Comparison of ENCODE assay signal across 8 cellular contexts in the genomic region with DNA sequence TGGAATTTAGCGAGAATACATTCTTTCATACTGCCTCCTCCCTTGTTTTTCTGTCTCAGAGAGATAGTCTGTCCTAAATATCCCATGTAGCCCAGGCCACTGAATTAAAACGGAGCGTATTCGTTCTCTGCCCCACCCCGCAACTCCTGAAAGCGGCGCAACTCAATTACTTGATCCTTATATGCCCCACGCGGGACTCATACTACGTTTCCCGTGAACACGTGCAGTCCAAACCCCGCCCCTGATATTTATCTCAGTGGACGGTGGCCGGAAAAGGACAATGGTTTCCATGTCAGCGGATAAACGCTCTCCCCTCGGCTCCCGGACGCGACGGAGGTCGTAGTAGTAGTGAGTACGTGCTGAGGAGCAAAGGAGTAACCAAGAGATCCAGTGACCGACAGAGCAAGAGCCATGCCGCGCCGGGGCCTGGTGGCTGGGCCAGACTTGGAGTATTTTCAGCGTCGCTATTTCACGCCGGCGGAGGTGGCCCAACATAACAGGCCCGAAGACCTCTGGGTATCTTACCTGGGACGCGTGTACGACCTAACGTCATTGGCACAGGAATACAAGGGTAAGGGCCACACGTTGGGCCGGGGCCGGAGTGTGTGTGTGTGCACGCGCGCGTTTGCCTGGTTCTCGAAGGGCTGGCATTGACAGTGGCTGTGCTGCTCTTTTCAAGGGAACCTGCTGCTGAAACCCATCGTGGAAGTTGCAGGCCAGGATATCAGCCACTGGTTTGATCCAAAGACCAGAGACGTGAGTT. TPM values are rescaled to one million over a fixed set of nuclear protein-coding genes. Genes with fewer than 3 reads are reported as not detected.
DNase-seq lines count a peak whose midpoint lies in the region; ATAC-seq and TF ChIP-seq lines count a peak whose summit lies in the region.

A gene with protein sequence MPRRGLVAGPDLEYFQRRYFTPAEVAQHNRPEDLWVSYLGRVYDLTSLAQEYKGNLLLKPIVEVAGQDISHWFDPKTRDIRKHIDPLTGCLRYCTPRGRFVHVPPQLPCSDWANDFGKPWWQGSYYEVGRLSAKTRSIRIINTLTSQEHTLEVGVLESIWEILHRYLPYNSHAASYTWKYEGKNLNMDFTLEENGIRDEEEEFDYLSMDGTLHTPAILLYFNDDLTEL (plus strand): TSS at position 280 of the 763 bp plus-strand sequence. CDS start 132 bp downstream, at position 412.

- no peaks in the 10 kb centered on the region; the same call in 2 of the 3 replicates for H3K9me3 Mint-ChIP-seq in GM23338

- H3K4me3 ChIP-seq in DOHH2 (ENCODE audit: low read length) (peak within 1 kb of the TSS; percentile 99), GM23338 (peak within 1 kb of the TSS; percentile 55), thymus (ENCODE audit: low read length) (peak within 1 kb of the TSS; percentile 69)

- 5% methylated on average over 48 of the region's 48 CpGs for WGBS in thymus

- peaks cover 20% of the 10 kb centered on the region for H3F3A ChIP-seq in DOHH2 (ENCODE audit: control insufficient read depth, insufficient read depth)
- peaks cover 14% of the 10 kb centered on the region; the same call in 1 of the 2 replicates for H3F3A ChIP-seq in GM23338 (replicated peaks; ENCODE audit: low read depth)

- ATAC-seq in GM23338 (peak; percentile 7), omental fat pad (ENCODE audit: low FRiP score) (peak; percentile 44)

- DNase-seq in GM23338 (ENCODE audit: low spot score) (peak; percentile 95), LHCN-M2 (ENCODE audit: low read depth) (peak; percentile 94), SIG-M5 treated with dmso at 0.1 percent for 504 hours (lab: John Stamatoyannopoulos, UW; ENCODE audit: unreplicated experiment) (peak; percentile 95), glomerular visceral epithelial cell (ENCODE audit: extremely low spot score) (peak; percentile 91), omental fat pad (ENCODE audit: low spot score) (peak; percentile 83)
- peak; percentile 64 to 77 (median 70) for DNase-seq in activated naive CD4-positive, alpha-beta T cell (lab: John Stamatoyannopoulos, UW)

- H3K4me1 ChIP-seq in DOHH2 (ENCODE audit: control insufficient read depth, low read length) (peaks cover 34% of the 10 kb centered on the region), GM23338 (ENCODE audit: insufficient read depth) (peaks cover 41% of the 10 kb centered on the region), thymus (ENCODE audit: control insufficient read depth, insufficient read depth, low read length) (peaks cover 16% of the 10 kb centered on the region)

- peaks cover 22% of the 10 kb centered on the region for H3K4me1 Mint-ChIP-seq in GM23338

- no peaks in the 10 kb centered on the region for H3K9me2 ChIP-seq in DOHH2 (replicated peaks; ENCODE audit: control insufficient read depth, low read length)
- H3K9me2 ChIP-seq in GM23338 (ENCODE audit: insufficient read depth), result no peaks in the 10 kb centered on the region

- H3K9me3 ChIP-seq in DOHH2 (ENCODE audit: control insufficient read depth, insufficient read depth, low read length) (no peaks in the 10 kb centered on the region), thymus (ENCODE audit: control insufficient read depth) (no peaks in the 10 kb centered on the region)

- H4K20me1 ChIP-seq in DOHH2 (ENCODE audit: control insufficient read depth, insufficient read depth, low read depth, low read length), result peaks cover 2% of the 10 kb centered on the region; the same call in 1 of the 2 replicates
- peaks cover 10% of the 10 kb centered on the region for H4K20me1 ChIP-seq in GM23338 (replicated peaks; ENCODE audit: insufficient read depth)

- no peak within 1 kb of the TSS for H3K4me3 Mint-ChIP-seq in GM23338

- H3K27me3 Mint-ChIP-seq in GM23338 (ENCODE audit: insufficient read depth, low read depth, poor library complexity), result peaks cover 5% of the 10 kb centered on the region

- H3K27me3 ChIP-seq in DOHH2 (ENCODE audit: control insufficient read depth, low read length), result no peaks in the 10 kb centered on the region
- H3K27me3 ChIP-seq in GM23338 (ENCODE audit: insufficient read depth), result peaks cover 40% of the 10 kb centered on the region
- H3K27me3 ChIP-seq in thymus (ENCODE audit: control insufficient read depth, insufficient read depth), result no peaks in the 10 kb centered on the region

- H3K36me3 ChIP-seq in DOHH2 (ENCODE audit: control insufficient read depth, low read length), result peaks cover 70% of the 10 kb centered on the region
- no peaks in the 10 kb centered on the region; the same call in 1 of the 2 replicates for H3K36me3 ChIP-seq in GM23338 (ENCODE audit: insufficient read depth)
- peaks cover 27% of the 10 kb centered on the region for H3K36me3 ChIP-seq in thymus (ENCODE audit: control insufficient read depth, insufficient read depth)

- H2AFZ ChIP-seq in GM23338, result peak within 1 kb of the TSS; percentile 30

- no peaks in the 10 kb centered on the region; the same call in 2 of the 3 replicates for H3K36me3 Mint-ChIP-seq in GM23338 (ENCODE audit: low read depth)

- H3K79me2 ChIP-seq in DOHH2 (ENCODE audit: control insufficient read depth, low read length) (peaks cover 59% of the 10 kb centered on the region), GM23338 (replicated peaks; ENCODE audit: insufficient read depth) (peaks cover 7% of the 10 kb centered on the region)

- H3K27ac Mint-ChIP-seq in GM23338, result no peak within 1 kb of the TSS; the same call in 1 of the 2 replicates

- peak within 1 kb of the TSS; percentile 99 for H3K4me2 ChIP-seq in DOHH2 (ENCODE audit: low read length)
- H3K4me2 ChIP-seq in GM23338, result peak within 1 kb of the TSS; percentile 99

- TF ChIP-seq CTCF in DOHH2 (IDR thresholded peaks at IDR 0.05; ENCODE audit: low read depth, low read length, poor library complexity, severe bottlenecking), result no peak
- TF ChIP-seq CTCF in GM23338 (conservative IDR thresholded peaks at IDR 0.05; ENCODE audit: low read depth in 2 of 2), result no peak
- no peak for TF ChIP-seq CTCF in omental fat pad (IDR thresholded peaks at IDR 0.05)

- peak within 1 kb of the TSS; percentile 83 for H3K27ac ChIP-seq in DOHH2 (ENCODE audit: low read depth, low read length)
- peak within 1 kb of the TSS; percentile 65 for H3K27ac ChIP-seq in GM23338 (ENCODE audit: low read depth)
- H3K27ac ChIP-seq in thymus (ENCODE audit: low read depth), result peak within 1 kb of the TSS; percentile 98

TF ChIP-seq in GM23338, 12 proteins besides CTCF, POLR2A, EP300 and RAD21 (continues in another document):
- 0 out of 2 replicates have a peak, but pooled peaks have one; percentile 2 for TF ChIP-seq CREB1 (CRISPR knock-in tag; IDR thresholded peaks at IDR 0.05; ENCODE audit: low read depth)
- TF ChIP-seq, protein P1, sequence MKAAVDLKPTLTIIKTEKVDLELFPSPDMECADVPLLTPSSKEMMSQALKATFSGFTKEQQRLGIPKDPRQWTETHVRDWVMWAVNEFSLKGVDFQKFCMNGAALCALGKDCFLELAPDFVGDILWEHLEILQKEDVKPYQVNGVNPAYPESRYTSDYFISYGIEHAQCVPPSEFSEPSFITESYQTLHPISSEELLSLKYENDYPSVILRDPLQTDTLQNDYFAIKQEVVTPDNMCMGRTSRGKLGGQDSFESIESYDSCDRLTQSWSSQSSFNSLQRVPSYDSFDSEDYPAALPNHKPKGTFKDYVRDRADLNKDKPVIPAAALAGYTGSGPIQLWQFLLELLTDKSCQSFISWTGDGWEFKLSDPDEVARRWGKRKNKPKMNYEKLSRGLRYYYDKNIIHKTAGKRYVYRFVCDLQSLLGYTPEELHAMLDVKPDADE (IDR thresholded peaks at IDR 0.05), result peak; percentile 87
- TF ChIP-seq, protein P2, sequence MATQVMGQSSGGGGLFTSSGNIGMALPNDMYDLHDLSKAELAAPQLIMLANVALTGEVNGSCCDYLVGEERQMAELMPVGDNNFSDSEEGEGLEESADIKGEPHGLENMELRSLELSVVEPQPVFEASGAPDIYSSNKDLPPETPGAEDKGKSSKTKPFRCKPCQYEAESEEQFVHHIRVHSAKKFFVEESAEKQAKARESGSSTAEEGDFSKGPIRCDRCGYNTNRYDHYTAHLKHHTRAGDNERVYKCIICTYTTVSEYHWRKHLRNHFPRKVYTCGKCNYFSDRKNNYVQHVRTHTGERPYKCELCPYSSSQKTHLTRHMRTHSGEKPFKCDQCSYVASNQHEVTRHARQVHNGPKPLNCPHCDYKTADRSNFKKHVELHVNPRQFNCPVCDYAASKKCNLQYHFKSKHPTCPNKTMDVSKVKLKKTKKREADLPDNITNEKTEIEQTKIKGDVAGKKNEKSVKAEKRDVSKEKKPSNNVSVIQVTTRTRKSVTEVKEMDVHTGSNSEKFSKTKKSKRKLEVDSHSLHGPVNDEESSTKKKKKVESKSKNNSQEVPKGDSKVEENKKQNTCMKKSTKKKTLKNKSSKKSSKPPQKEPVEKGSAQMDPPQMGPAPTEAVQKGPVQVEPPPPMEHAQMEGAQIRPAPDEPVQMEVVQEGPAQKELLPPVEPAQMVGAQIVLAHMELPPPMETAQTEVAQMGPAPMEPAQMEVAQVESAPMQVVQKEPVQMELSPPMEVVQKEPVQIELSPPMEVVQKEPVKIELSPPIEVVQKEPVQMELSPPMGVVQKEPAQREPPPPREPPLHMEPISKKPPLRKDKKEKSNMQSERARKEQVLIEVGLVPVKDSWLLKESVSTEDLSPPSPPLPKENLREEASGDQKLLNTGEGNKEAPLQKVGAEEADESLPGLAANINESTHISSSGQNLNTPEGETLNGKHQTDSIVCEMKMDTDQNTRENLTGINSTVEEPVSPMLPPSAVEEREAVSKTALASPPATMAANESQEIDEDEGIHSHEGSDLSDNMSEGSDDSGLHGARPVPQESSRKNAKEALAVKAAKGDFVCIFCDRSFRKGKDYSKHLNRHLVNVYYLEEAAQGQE (IDR thresholded peaks at IDR 0.05; ENCODE audit: unreplicated experiment), result no peak
- no peak for TF ChIP-seq EZH2 (IDR thresholded peaks at IDR 0.05; ENCODE audit: low read depth, unreplicated experiment)
- no peak for TF ChIP-seq ZNF114 (CRISPR knock-in tag; IDR thresholded peaks at IDR 0.05)

RNA-seq across cellular contexts. Expression of the gene that starts here (rescaled TPM):
- 5.6 and 8.4 TPM in 2 replicates for total RNA-seq in GM23338 (2014; rRNA removed; shearing (Covaris generic))
- polyA plus RNA-seq in GM23338 (2016; fragmentation: Nextera tagmentation; extraction: Ambion mirVana), result 2.7 and 3.5 TPM in 2 replicates
- total RNA-seq in LHCN-M2 (2014; rRNA removed), result 5.6 and 7.8 TPM in 2 replicates
- 4.1 TPM for polyA plus RNA-seq in LHCN-M2 (2012)
- 10 to 100 TPM in 1 of 4 donors, 1 to 10 TPM in 3; 9.0 to 33.5 (median 9.3) TPM for total RNA-seq in omental fat pad
- 6.0 TPM for polyA plus RNA-seq in thymus

Comparison
In these comparisons a context has a peak if more than half of its experiments do, and no peak if none do; other contexts are left out.
1. Peak in every context shown above with its lines: DNase-seq, ATAC-seq, H3K4me3 ChIP-seq and H3K27ac ChIP-seq.